Comparison of ENCODE assay signal across 22 cellular contexts in genomic region chr9:33113799-33114547, GRCh38. TPM values are rescaled to one million over a fixed set of nuclear protein-coding genes. Genes with fewer than 3 reads are reported as not detected.
DNase-seq lines count a peak whose midpoint lies in the region; ATAC-seq, FAIRE-seq and TF ChIP-seq lines count a peak whose summit lies in the region.
"Had no signal": no experiment of that assay in that cellular context is flagged by ENCODE, and none has a peak within 500 bp of the region (broad histone marks: within the 10 kb centered on the region; RNA-seq: fewer than 3 reads in every experiment).

No MANE protein-coding gene starts in this region.

- H3K4me1 ChIP-seq in A549 = peaks cover 15% of the 10 kb centered on the region
- peaks cover 13 to 16% of the 10 kb centered on the region in 2 donors for H3K4me1 ChIP-seq in naive thymus-derived CD4-positive, alpha-beta T cell (ENCODE audit: control insufficient read depth in 2 of 2, insufficient read depth in 2 of 2, low read length in 2 of 2)
- H3K4me1 ChIP-seq: HAP-1 had no signal

- no peak for TF ChIP-seq POLR2A in A549 (IDR thresholded peaks at IDR 0.05; ENCODE audit: low read length)

- TF ChIP-seq CTCF in A549 (IDR thresholded peaks at IDR 0.05) = no peak
- no peak for TF ChIP-seq CTCF in CD14-positive monocyte (IDR thresholded peaks at IDR 0.05)
- no peak for TF ChIP-seq CTCF in progenitor cell of endocrine pancreas (IDR thresholded peaks at IDR 0.05; ENCODE audit: unreplicated experiment)

- no peak for FAIRE-seq in A549 (lab: Jason Lieb, UNC)

- intact Hi-C loops in CD14-positive monocyte (cut with micrococcal nuclease) = no loop called here
- intact Hi-C loops in naive thymus-derived CD4-positive, alpha-beta T cell (cut with micrococcal nuclease) = no loop called here

- POLR2A ChIA-PET in A549 (lab: Yijun Ruan, JAX) = no interaction called here
- POLR2A ChIA-PET in activated CD8-positive, alpha-beta T cell treated with anti-CD3 and anti-CD28 coated beads, Interleukin-2, amount 10 ng/mL, durations not matched to agents 7 days and 5 days (lab: Charles Lee) = no interaction called here
- POLR2A ChIA-PET in naive thymus-derived CD4-positive, alpha-beta T cell (lab: Charles Lee) = no interaction called here

- CTCF ChIA-PET in A549 (lab: Yijun Ruan, JAX) = no interaction called here
- CTCF ChIA-PET in activated CD8-positive, alpha-beta T cell treated with anti-CD3 and anti-CD28 coated beads, Interleukin-2, amount 10 ng/mL, durations not matched to agents 7 days and 5 days (lab: Charles Lee) = no interaction called here
- CTCF ChIA-PET in naive thymus-derived CD4-positive, alpha-beta T cell (lab: Charles Lee) = no interaction called here

- H3K36me3 Mint-ChIP-seq in CD14-positive monocyte = peaks cover 75 to 90% of the 10 kb centered on the region in 2 donors
- peaks cover 34% of the 10 kb centered on the region for H3K36me3 Mint-ChIP-seq in activated CD8-positive, alpha-beta T cell treated with anti-CD3 and anti-CD28 coated beads, Interleukin-2, amount 10 ng/mL, durations not matched to agents 7 days and 5 days (ENCODE audit: low read depth)
- H3K36me3 Mint-ChIP-seq in naive thymus-derived CD4-positive, alpha-beta T cell = peaks cover 4 to 27% (median 17%) of the 10 kb centered on the region in 5 donors
- peaks cover 8% of the 10 kb centered on the region for H3K36me3 Mint-ChIP-seq in progenitor cell of endocrine pancreas (ENCODE audit: insufficient read depth)

- H3K27me3 Mint-ChIP-seq in CD14-positive monocyte (ENCODE audit: low read depth in 3 of 3) (no peaks in the 10 kb centered on the region), progenitor cell of endocrine pancreas (no peaks in the 10 kb centered on the region)
- no peaks in the 10 kb centered on the region for H3K27me3 Mint-ChIP-seq in activated CD8-positive, alpha-beta T cell treated with anti-CD3 and anti-CD28 coated beads, Interleukin-2, amount 10 ng/mL, durations not matched to agents 7 days and 5 days (ENCODE audit: low read depth)
- H3K27me3 Mint-ChIP-seq in naive thymus-derived CD4-positive, alpha-beta T cell = no peaks in the 10 kb centered on the region
- H3K27me3 Mint-ChIP-seq: activated CD4-positive, alpha-beta memory T cell treated with anti-CD3 and anti-CD28 coated beads for 36 hours had no signal

- H3K27ac ChIP-seq in A549 = 0 out of 6 replicates have a peak overlapping the region, but pooled peaks of 1 of the 2 experiments have one; percentile 6
- H3K27ac ChIP-seq in naive thymus-derived CD4-positive, alpha-beta T cell (ENCODE audit: low read depth, low read length) = no peak overlapping the region
- H3K27ac ChIP-seq: esophagus muscularis mucosa, sigmoid colon, thoracic aorta, WERI-Rb-1 had no signal

- no peak for ATAC-seq in A549
- no peak for ATAC-seq in activated CD8-positive, alpha-beta T cell treated with anti-CD3 and anti-CD28 coated beads, Interleukin-2, amount 10 ng/mL, durations not matched to agents 7 days and 5 days
- peak; percentile 16 for ATAC-seq in naive thymus-derived CD4-positive, alpha-beta T cell
- ATAC-seq in GM19351 (IDR thresholded peaks at IDR 0.05; ENCODE audit: unreplicated experiment) = no peak
- ATAC-seq: Panc1 had no signal

- H3K27ac Mint-ChIP-seq in CD14-positive monocyte (peak overlapping the region in 4 of 7 donors; percentile 14 to 75 (median 64)), progenitor cell of endocrine pancreas (no peak overlapping the region)
- peak overlapping the region; percentile 66 for H3K27ac Mint-ChIP-seq in activated CD8-positive, alpha-beta T cell treated with anti-CD3 and anti-CD28 coated beads, Interleukin-2, amount 10 ng/mL, durations not matched to agents 7 days and 5 days
- peak overlapping the region in 4 of 9 donors; percentile 19 to 65 (median 55) for H3K27ac Mint-ChIP-seq in naive thymus-derived CD4-positive, alpha-beta T cell
- H3K27ac Mint-ChIP-seq: activated CD4-positive, alpha-beta memory T cell treated with anti-CD3 and anti-CD28 coated beads for 36 hours; nephron; T-helper 1 cell treated with Interleukin-12 subunit alpha and Interleukin-12 subunit beta and Interleukin-4 antibody, amounts not matched to agents 30 μg/mL and 1 μg/mL, for 36 hours had no signal

- H3K4me3 Mint-ChIP-seq in CD14-positive monocyte (no peak overlapping the region), progenitor cell of endocrine pancreas (ENCODE audit: low read depth) (no peak overlapping the region)
- no peak overlapping the region for H3K4me3 Mint-ChIP-seq in activated CD8-positive, alpha-beta T cell treated with anti-CD3 and anti-CD28 coated beads, Interleukin-2, amount 10 ng/mL, durations not matched to agents 7 days and 5 days
- no peak overlapping the region for H3K4me3 Mint-ChIP-seq in naive thymus-derived CD4-positive, alpha-beta T cell
- H3K4me3 Mint-ChIP-seq: activated CD4-positive, alpha-beta memory T cell treated with anti-CD3 and anti-CD28 coated beads for 36 hours; nephron; T-helper 1 cell treated with Interleukin-12 subunit alpha and Interleukin-12 subunit beta and Interleukin-4 antibody, amounts not matched to agents 30 μg/mL and 1 μg/mL, for 36 hours had no signal

- H3K9me3 ChIP-seq in A549 = no peaks in the 10 kb centered on the region
- H3K9me3 ChIP-seq in naive thymus-derived CD4-positive, alpha-beta T cell (ENCODE audit: control insufficient read depth in 2 of 3, low read length in 3 of 3) = no peaks in the 10 kb centered on the region
- H3K9me3 ChIP-seq: esophagus muscularis mucosa, HAP-1, sigmoid colon, thoracic aorta had no signal

- H3K4me1 Mint-ChIP-seq in CD14-positive monocyte = peaks cover 14% of the 10 kb centered on the region
- peaks cover 30% of the 10 kb centered on the region for H3K4me1 Mint-ChIP-seq in activated CD8-positive, alpha-beta T cell treated with anti-CD3 and anti-CD28 coated beads, Interleukin-2, amount 10 ng/mL, durations not matched to agents 7 days and 5 days (ENCODE audit: low read depth)
- H3K4me1 Mint-ChIP-seq in naive thymus-derived CD4-positive, alpha-beta T cell = peaks cover 15 to 37% (median 21%) of the 10 kb centered on the region in 7 donors
- H3K4me1 Mint-ChIP-seq in progenitor cell of endocrine pancreas (ENCODE audit: low read depth) = no peaks in the 10 kb centered on the region

- no peaks in the 10 kb centered on the region for H3K27me3 ChIP-seq in naive thymus-derived CD4-positive, alpha-beta T cell (ENCODE audit: control insufficient read depth in 2 of 2, insufficient read depth in 2 of 2, low read length in 2 of 2)
- H3K27me3 ChIP-seq: esophagus muscularis mucosa, sigmoid colon had no signal

- DNase-seq in A549 (ENCODE audit: low read depth in 1 of 2, low spot score in 1 of 2) = no peak
- no peak for DNase-seq in CD14-positive monocyte (ENCODE audit: low spot score)
- no peak for DNase-seq in activated CD8-positive, alpha-beta T cell treated with anti-CD3 and anti-CD28 coated beads, Interleukin-2, amount 10 ng/mL, durations not matched to agents 7 days and 5 days
- DNase-seq in naive thymus-derived CD4-positive, alpha-beta T cell = no peak
- no peak for DNase-seq in ureter (ENCODE audit: low spot score)
- DNase-seq in progenitor cell of endocrine pancreas (ENCODE audit: low spot score, unreplicated experiment) = no peak
- DNase-seq: activated CD4-positive, alpha-beta memory T cell treated with anti-CD3 and anti-CD28 coated beads for 36 hours; caudate nucleus; left cardiac atrium; mesendoderm; NCI-H1092 treated with DMSO at 0.1 percent for 48 hours; NCI-H2081; NCI-H446; sigmoid colon; WERI-Rb-1 had no signal

- H3K4me3 ChIP-seq in A549 = no peak overlapping the region
- no peak overlapping the region for H3K4me3 ChIP-seq in naive thymus-derived CD4-positive, alpha-beta T cell (ENCODE audit: low read length)
- H3K4me3 ChIP-seq: esophagus muscularis mucosa, HAP-1, sigmoid colon, thoracic aorta had no signal

- no peak for TF ChIP-seq RAD21 in A549 (conservative IDR thresholded peaks at IDR 0.05 in 1 of 2, IDR thresholded peaks at IDR 0.05 in 1 of 2)

- H3K9me3 Mint-ChIP-seq in CD14-positive monocyte = no peaks in the 10 kb centered on the region
- no peaks in the 10 kb centered on the region for H3K9me3 Mint-ChIP-seq in activated CD8-positive, alpha-beta T cell treated with anti-CD3 and anti-CD28 coated beads, Interleukin-2, amount 10 ng/mL, durations not matched to agents 7 days and 5 days (ENCODE audit: insufficient read depth)
- peaks cover 0 to 1% (median 0%) of the 10 kb centered on the region in 11 donors for H3K9me3 Mint-ChIP-seq in naive thymus-derived CD4-positive, alpha-beta T cell
- H3K9me3 Mint-ChIP-seq in progenitor cell of endocrine pancreas (ENCODE audit: low read depth) = no peaks in the 10 kb centered on the region
- H3K9me3 Mint-ChIP-seq: activated CD4-positive, alpha-beta memory T cell treated with anti-CD3 and anti-CD28 coated beads for 36 hours; nephron; T-helper 1 cell treated with Interleukin-12 subunit alpha and Interleukin-12 subunit beta and Interleukin-4 antibody, amounts not matched to agents 30 μg/mL and 1 μg/mL, for 36 hours had no signal

- no peak overlapping the region for H3K4me2 ChIP-seq in A549

- TF ChIP-seq EP300 in A549 (IDR thresholded peaks at IDR 0.05) = no peak

- WGBS in A549 (ENCODE audit: missing lambda C conversion rate) = 90% methylated on average over 11 of the region's 11 CpGs

- H3K36me3 ChIP-seq in naive thymus-derived CD4-positive, alpha-beta T cell (ENCODE audit: control insufficient read depth in 2 of 3, insufficient read depth in 3 of 3, low read length in 3 of 3) = peaks cover 3 to 33% (median 13%) of the 10 kb centered on the region in 3 experiments
- H3K36me3 ChIP-seq: WERI-Rb-1 had no signal

RNA-seq across cellular contexts. Expression of gene SMU1, which starts 37.5 kb away (rescaled TPM):
- polyA plus RNA-seq in A549 (2011; rRNA removed) (25.3 and 26.0 TPM in 2 replicates), A549 (2017; fragmentation: RNase III; extraction: RNeasy Plus Mini Kit Qiagen cat#74134 plus additional on column Dnase treatment) (25.0 to 26.5 TPM (median 25.6 TPM) in 3 replicates), CD14-positive monocyte (10 to 100 TPM; 19.3 to 21.7 TPM)
- polyA plus RNA-seq in A549 (2012; cell fraction: cytosol; rRNA removed) = 8.5 and 10.5 TPM in 2 replicates
- polyA plus RNA-seq in A549 (2012; cell fraction: nucleus; rRNA removed) = 4.8 and 6.9 TPM in 2 replicates
- polyA minus RNA-seq in A549 (2011; rRNA and poly(A)+ RNA removed) = 17.4 and 18.3 TPM in 2 replicates
- 10 to 100 TPM; 21.7 to 22.6 TPM for total RNA-seq in activated CD8-positive, alpha-beta T cell treated with anti-CD3 and anti-CD28 coated beads, Interleukin-2, amount 10 ng/mL, durations not matched to agents 7 days and 5 days
- total RNA-seq in naive thymus-derived CD4-positive, alpha-beta T cell = 10 to 100 TPM; 22.3 to 32.9 (median 25.6) TPM
- polyA plus RNA-seq in naive thymus-derived CD4-positive, alpha-beta T cell = 10 to 100 TPM; 26.4 to 30.0 TPM
- total RNA-seq in ureter (22.8 TPM), progenitor cell of endocrine pancreas (25.2 and 25.4 TPM in 2 replicates)

RNA-seq across cellular contexts. Expression of gene B4GALT1, which starts 53.2 kb away (rescaled TPM):
- polyA plus RNA-seq in A549 (2011; rRNA removed) (180 and 191 TPM in 2 replicates), A549 (2017; fragmentation: RNase III; extraction: RNeasy Plus Mini Kit Qiagen cat#74134 plus additional on column Dnase treatment) (140 to 182 TPM (median 167 TPM) in 3 replicates), CD14-positive monocyte (10 to 100 TPM; 27.6 to 38.6 TPM)
- polyA plus RNA-seq in A549 (2012; cell fraction: cytosol; rRNA removed) = 52.5 and 77.2 TPM in 2 replicates
- 58.3 and 75.3 TPM in 2 replicates for polyA plus RNA-seq in A549 (2012; cell fraction: nucleus; rRNA removed)
- 251 and 259 TPM in 2 replicates for polyA minus RNA-seq in A549 (2011; rRNA and poly(A)+ RNA removed)
- total RNA-seq in activated CD8-positive, alpha-beta T cell treated with anti-CD3 and anti-CD28 coated beads, Interleukin-2, amount 10 ng/mL, durations not matched to agents 7 days and 5 days = 10 to 100 TPM; 27.8 to 28.5 TPM
- 10 to 100 TPM; 40.7 to 86.2 (median 45.6) TPM for total RNA-seq in naive thymus-derived CD4-positive, alpha-beta T cell
- polyA plus RNA-seq in naive thymus-derived CD4-positive, alpha-beta T cell = 10 to 100 TPM; 12.9 to 16.4 TPM
- total RNA-seq in ureter (107 TPM), progenitor cell of endocrine pancreas (49.9 and 53.1 TPM in 2 replicates)
